ENCODE assay signal across 9 cellular contexts in the genomic region with DNA sequence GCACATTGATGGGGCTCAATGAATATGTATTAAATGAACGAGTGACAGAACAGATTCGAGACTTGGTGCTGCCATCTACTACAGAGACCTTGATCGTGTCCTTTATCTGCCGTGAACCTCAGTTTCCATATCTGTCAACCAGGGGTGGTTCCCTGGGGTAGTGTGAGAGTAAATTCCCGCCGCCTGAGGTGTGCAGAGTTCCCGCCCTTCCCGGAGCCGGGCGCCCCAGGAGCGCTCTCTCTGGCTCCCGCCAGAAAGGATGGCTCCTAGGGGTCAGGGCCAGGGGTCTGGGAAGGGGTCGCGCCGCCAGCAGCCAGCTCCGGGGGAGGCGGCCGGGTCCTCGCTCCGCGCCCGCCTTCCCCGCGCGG. TPM values are rescaled to one million over a fixed set of nuclear protein-coding genes. Genes with fewer than 3 reads are reported as not detected.
A peak's percentile ranks its signal among the peaks of the same experiment; 100 is the strongest.
DNase-seq lines count a peak whose midpoint lies in the region; ATAC-seq and TF ChIP-seq lines count a peak whose summit lies in the region.
"Had no signal": no experiment of that assay in that cellular context is flagged by ENCODE, and none has a peak within 500 bp of the region (broad histone marks: within the 10 kb centered on the region; RNA-seq: fewer than 3 reads in every experiment).

No MANE protein-coding gene starts in this region.

- no peaks in the 10 kb centered on the region for H3K9me3 ChIP-seq in iPS-15b (ENCODE audit: control insufficient read depth, insufficient read depth, low read length)
- no peaks in the 10 kb centered on the region for H3K9me3 ChIP-seq in spleen

- no peak overlapping the region for H3K27ac Mint-ChIP-seq in T-helper 1 cell treated with Interleukin-12 subunit alpha and Interleukin-12 subunit beta and Interleukin-4 antibody, amounts not matched to agents 30 μg/mL and 1 μg/mL, for 36 hours
- no peak overlapping the region for H3K27ac Mint-ChIP-seq in activated T-helper 17 cell treated with anti-CD3 and anti-CD28 coated beads, Interleukin-2, amount 50 U/mL, for 72 hours

- H3K27me3 Mint-ChIP-seq in T-helper 1 cell treated with Interleukin-12 subunit alpha and Interleukin-12 subunit beta and Interleukin-4 antibody, amounts not matched to agents 30 μg/mL and 1 μg/mL, for 36 hours (ENCODE audit: low read depth): peaks cover 57% of the 10 kb centered on the region
- H3K27me3 Mint-ChIP-seq in activated T-helper 17 cell treated with anti-CD3 and anti-CD28 coated beads, Interleukin-2, amount 50 U/mL, for 72 hours: peaks cover 61% of the 10 kb centered on the region

- TF ChIP-seq CTCF in spleen (IDR thresholded peaks at IDR 0.05 in 8 of 11, conservative IDR thresholded peaks at IDR 0.05 in 3 of 11): no peak

- H3K27me3 ChIP-seq in iPS-15b (ENCODE audit: control insufficient read depth, insufficient read depth, low read length) (peaks cover 80% of the 10 kb centered on the region), spleen (replicated peaks in 1 of 7) (peaks cover 0 to 64% (median 19%) of the 10 kb centered on the region in 7 donors)

- H3K4me1 ChIP-seq in iPS-15b (ENCODE audit: control insufficient read depth, insufficient read depth, low read length) (peaks cover 5% of the 10 kb centered on the region), spleen (peaks cover 0 to 29% (median 2%) of the 10 kb centered on the region in 6 donors)

- H3K9me3 Mint-ChIP-seq in T-helper 1 cell treated with Interleukin-12 subunit alpha and Interleukin-12 subunit beta and Interleukin-4 antibody, amounts not matched to agents 30 μg/mL and 1 μg/mL, for 36 hours: no peaks in the 10 kb centered on the region
- H3K9me3 Mint-ChIP-seq in activated T-helper 17 cell treated with anti-CD3 and anti-CD28 coated beads, Interleukin-2, amount 50 U/mL, for 72 hours: no peaks in the 10 kb centered on the region

- H3K36me3 ChIP-seq in iPS-15b (ENCODE audit: control insufficient read depth, insufficient read depth, low read length): no peaks in the 10 kb centered on the region
- H3K36me3 ChIP-seq in spleen: no peaks in the 10 kb centered on the region

- no peak for ATAC-seq in activated T-helper 17 cell treated with anti-CD3 and anti-CD28 coated beads, Interleukin-2, amount 50 U/mL, for 72 hours (replicated peaks)
- ATAC-seq in GM18858 (IDR thresholded peaks at IDR 0.05; ENCODE audit: unreplicated experiment) (no peak), GM21576 (IDR thresholded peaks at IDR 0.05; ENCODE audit: unreplicated experiment) (no peak)

- intact Hi-C loops in spleen (cut with DNase I; ENCODE audit: low total_unique reads): no loop called here

- 6 to 14% (median 8%) methylated on average over 8 to 25 of the region's 25 CpGs for WGBS in spleen, 5 donors

- peak overlapping the region in 4 of 8 donors; percentile 69 to 82 (median 78) for H3K27ac ChIP-seq in spleen

- H3K4me3 ChIP-seq in iPS-15b (ENCODE audit: low read depth, low read length): peak overlapping the region; percentile 52
- peak overlapping the region in 6 of 8 donors; percentile 14 to 71 (median 48) for H3K4me3 ChIP-seq in spleen

- no peak overlapping the region for H3K9ac ChIP-seq in iPS-15b (ENCODE audit: low read depth, low read length)

- no peaks in the 10 kb centered on the region for H3K36me3 Mint-ChIP-seq in T-helper 1 cell treated with Interleukin-12 subunit alpha and Interleukin-12 subunit beta and Interleukin-4 antibody, amounts not matched to agents 30 μg/mL and 1 μg/mL, for 36 hours (ENCODE audit: low read depth)
- peaks cover 7% of the 10 kb centered on the region for H3K36me3 Mint-ChIP-seq in activated T-helper 17 cell treated with anti-CD3 and anti-CD28 coated beads, Interleukin-2, amount 50 U/mL, for 72 hours (ENCODE audit: low read depth)

- no peaks in the 10 kb centered on the region for H3K4me1 Mint-ChIP-seq in T-helper 1 cell treated with Interleukin-12 subunit alpha and Interleukin-12 subunit beta and Interleukin-4 antibody, amounts not matched to agents 30 μg/mL and 1 μg/mL, for 36 hours (ENCODE audit: low read depth)
- peaks cover 7% of the 10 kb centered on the region for H3K4me1 Mint-ChIP-seq in activated T-helper 17 cell treated with anti-CD3 and anti-CD28 coated beads, Interleukin-2, amount 50 U/mL, for 72 hours

- H3K4me3 Mint-ChIP-seq in T-helper 1 cell treated with Interleukin-12 subunit alpha and Interleukin-12 subunit beta and Interleukin-4 antibody, amounts not matched to agents 30 μg/mL and 1 μg/mL, for 36 hours: peak overlapping the region; percentile 49
- H3K4me3 Mint-ChIP-seq in activated T-helper 17 cell treated with anti-CD3 and anti-CD28 coated beads, Interleukin-2, amount 50 U/mL, for 72 hours: peak overlapping the region; percentile 35

- DNase-seq in T-helper 1 cell (no peak), spleen (no peak), NCI-H2227 (lab: John Stamatoyannopoulos, UW; ENCODE audit: unreplicated experiment) (no peak)
- DNase-seq: activated CD8-positive, alpha-beta memory T cell treated with anti-CD3 and anti-CD28 coated beads for 24 hours had no signal

- no peak for TF ChIP-seq POLR2A in spleen (IDR thresholded peaks at IDR 0.05)

RNA-seq across cellular contexts. Expression of gene PLCE1, which starts 0.3 kb away (rescaled TPM):
- under 1 TPM; 0.08 to 0.09 TPM for total RNA-seq in activated T-helper 17 cell treated with anti-CD3 and anti-CD28 coated beads, Interleukin-2, amount 50 U/mL, for 72 hours
- 10 to 100 TPM in 6 of 7 donors, 1 to 10 TPM in 1; 7.1 to 25.2 (median 14.4) TPM for total RNA-seq in spleen
- 1 to 10 TPM in 1 of 3 donors, under 1 TPM in 2; 0.55 to 1.5 (median 0.93) TPM for polyA plus RNA-seq in spleen

Comparison
In these comparisons a context has a peak if more than half of its experiments do, and no peak if none do; other contexts are left out.
1. RNA of gene PLCE1, which starts 0.3 kb away (total RNA-seq): 7.1 to 25.2 TPM in spleen; 0.08 to 0.09 TPM in activated T-helper 17 cell treated with anti-CD3 and anti-CD28 coated beads, Interleukin-2, amount 50 U/mL, for 72 hours; every median in the first group is over 4 times any median in the second.